In genomic region chr2:55120634-55121359, GRCh38 we compare ENCODE assay signal across 10 cellular contexts.
DNase-seq lines count a peak whose midpoint lies in the region; ATAC-seq and TF ChIP-seq lines count a peak whose summit lies in the region.
"Had no signal": no experiment of that assay in that cellular context is flagged by ENCODE, and none has a peak within 500 bp of the region (broad histone marks: within the 10 kb centered on the region; RNA-seq: fewer than 3 reads in every experiment).

No MANE protein-coding gene starts in this region.

- POLR2A ChIA-PET in CD8-positive, alpha-beta memory T cell (lab: Charles Lee) = interaction anchor here (0.5 kb wide), 1 partner anchor 51 kb away, joined by 3 read pairs; no protein-coding TSS in a partner anchor

- no peaks in the 10 kb centered on the region for H3K36me3 ChIP-seq in CD8-positive, alpha-beta memory T cell (ENCODE audit: insufficient read depth, low read length)

- no peaks in the 10 kb centered on the region for H3K4me1 Mint-ChIP-seq in CD8-positive, alpha-beta memory T cell

- H3K9me3 ChIP-seq in CD8-positive, alpha-beta memory T cell (ENCODE audit: low read length) = no peaks in the 10 kb centered on the region

- H3K4me3 ChIP-seq in CD8-positive, alpha-beta memory T cell (ENCODE audit: low read length) = no peak overlapping the region

- CTCF ChIA-PET in CD8-positive, alpha-beta memory T cell (lab: Charles Lee) = interaction anchor here (1.1 to 1.3 kb wide), 2 partner anchors 12 to 48 kb away, joined by 3 read pairs; no protein-coding TSS in a partner anchor

- no peak overlapping the region for H3K27ac Mint-ChIP-seq in CD8-positive, alpha-beta memory T cell
- H3K27ac Mint-ChIP-seq: activated naive CD8-positive, alpha-beta T cell had no signal

- H3K9me3 Mint-ChIP-seq in CD8-positive, alpha-beta memory T cell = no peaks in the 10 kb centered on the region

- no peak for TF ChIP-seq CTCF in GM20000 (IDR thresholded peaks at IDR 0.05; ENCODE audit: extremely low read depth, missing control alignments)

- H3K27me3 ChIP-seq in CD8-positive, alpha-beta memory T cell (ENCODE audit: insufficient read depth, low read length, poor library complexity, severe bottlenecking) = no peaks in the 10 kb centered on the region

- peak overlapping the region in 1 of 7 donors; percentile 1 for H3K4me3 Mint-ChIP-seq in CD8-positive, alpha-beta memory T cell
- H3K4me3 Mint-ChIP-seq: activated naive CD8-positive, alpha-beta T cell had no signal

- TF ChIP-seq POLR2A in erythroblast (IDR thresholded peaks at IDR 0.05; ENCODE audit: low read length) = peak; percentile 72

- no peaks in the 10 kb centered on the region for H3K36me3 Mint-ChIP-seq in CD8-positive, alpha-beta memory T cell
- H3K36me3 Mint-ChIP-seq: activated naive CD8-positive, alpha-beta T cell had no signal

- no peaks in the 10 kb centered on the region for H3K4me1 ChIP-seq in CD8-positive, alpha-beta memory T cell (ENCODE audit: insufficient read depth, low read length)

- peak overlapping the region; percentile 49 for H3K27ac ChIP-seq in CD8-positive, alpha-beta memory T cell (ENCODE audit: low read depth, low read length)

- ATAC-seq in HG03469 (IDR thresholded peaks at IDR 0.05; ENCODE audit: unreplicated experiment) = no peak

- DNase-seq in CD8-positive, alpha-beta memory T cell = no peak
- peak; percentile 73 to 87 for DNase-seq in NCI-H526 (lab: John Stamatoyannopoulos, UW)
- DNase-seq in erythroblast (lab: John Stamatoyannopoulos, UW) = peak; percentile 84 to 88
- DNase-seq in nucleus accumbens (lab: John Stamatoyannopoulos, UW) = peak in 53 of 56 donors; percentile 20 to 91 (median 68)
- DNase-seq in NCI-H1105 (lab: John Stamatoyannopoulos, UW) = no peak
- no peak for DNase-seq in SKM-1 treated with dmso at 0.1 percent for 144 hours (lab: John Stamatoyannopoulos, UW; ENCODE audit: unreplicated experiment)
- no peak for DNase-seq in GM20000 (ENCODE audit: low spot score)
- DNase-seq: small intestine had no signal

- H3K27me3 Mint-ChIP-seq in CD8-positive, alpha-beta memory T cell = peaks cover 3 to 15% of the 10 kb centered on the region in 2 donors
- H3K27me3 Mint-ChIP-seq: activated naive CD8-positive, alpha-beta T cell had no signal

Comparison
In these comparisons a context has a peak if more than half of its experiments do, and no peak if none do; other contexts are left out.
1. DNase-seq: peak in NCI-H526 (2 of 2), erythroblast (2 of 2) and nucleus accumbens (53 of 56); none in CD8-positive, alpha-beta memory T cell (0 of 5), NCI-H1105 (single experiment), SKM-1 treated with dmso at 0.1 percent for 144 hours (single experiment) and GM20000 (single experiment).